Comparison of ENCODE assay signal across 28 cellular contexts in the genomic region with DNA sequence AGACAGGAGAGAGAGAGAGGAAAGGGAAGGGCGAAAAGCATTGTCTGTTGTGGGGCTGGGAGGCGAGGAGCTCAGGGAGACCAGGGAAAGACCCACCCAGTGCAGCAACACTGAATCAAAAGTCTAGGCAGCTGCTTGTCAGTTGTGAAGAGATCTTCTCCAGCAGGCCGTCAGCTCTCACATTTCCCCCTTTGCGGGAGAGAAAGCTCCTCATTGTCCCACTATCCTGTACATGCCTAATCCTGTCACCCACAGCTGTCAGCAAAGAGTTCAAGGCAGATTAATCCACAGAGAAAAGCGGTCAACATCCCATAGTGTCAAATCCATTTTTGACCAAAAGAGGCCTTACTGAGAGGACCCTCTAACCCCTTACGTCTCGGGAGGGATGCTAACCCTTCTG. TPM values are rescaled to one million over a fixed set of nuclear protein-coding genes. Genes with fewer than 3 reads are reported as not detected.
"Had no signal": no experiment of that assay in that cellular context is flagged by ENCODE, and none has a peak within 500 bp of the region (broad histone marks: within the 10 kb centered on the region; RNA-seq: fewer than 3 reads in every experiment).

No MANE protein-coding gene starts in this region.

- H3K4me3 ChIP-seq: adrenal gland, body of pancreas, gastrocnemius medialis, left lung, lower lobe of right lung, neural progenitor cell, right atrium auricular region, tibial nerve had no signal

- H2AFZ ChIP-seq: neural progenitor cell had no signal

- H3K4me1 Mint-ChIP-seq: activated B cell treated with CpG ODN at 0.5 μM for 24 hours; activated naive CD8-positive, alpha-beta T cell treated with anti-CD3 and anti-CD28 coated beads for 36 hours; natural killer cell; neural progenitor cell had no signal

- H3K27me3 ChIP-seq: adrenal gland, body of pancreas, gastrocnemius medialis, left lung, neural progenitor cell, right atrium auricular region, tibial nerve had no signal

- H3K4me1 ChIP-seq: adrenal gland, body of pancreas, gastrocnemius medialis, left lung, lower lobe of right lung, right atrium auricular region, tibial nerve had no signal

- H3K36me3 ChIP-seq: adrenal gland, gastrocnemius medialis, left lung, lower lobe of right lung, right atrium auricular region, tibial nerve had no signal

- H3K27me3 Mint-ChIP-seq: activated B cell treated with CpG ODN at 0.5 μM for 24 hours had no signal

- H3K4me3 Mint-ChIP-seq: activated B cell treated with CpG ODN at 0.5 μM for 24 hours; activated naive CD4-positive, alpha-beta T cell treated with anti-CD3 and anti-CD28 coated beads for 36 hours; activated naive CD8-positive, alpha-beta T cell treated with anti-CD3 and anti-CD28 coated beads for 36 hours; activated T-cell treated with anti-CD3 and anti-CD28 coated beads, Interleukin-2, amount 50 U/mL, for 72 hours; natural killer cell; neural progenitor cell had no signal

- FAIRE-seq: colon, endometrium, islet of Langerhans, urothelium cell line had no signal

- H3K4me2 ChIP-seq: neural progenitor cell had no signal

- H3K9me3 ChIP-seq: adrenal gland, body of pancreas, gastrocnemius medialis, left lung, lower lobe of right lung, right atrium auricular region had no signal

- H3K9me3 Mint-ChIP-seq: natural killer cell had no signal

- H3K27ac Mint-ChIP-seq: activated B cell treated with CpG ODN at 0.5 μM for 24 hours; activated naive CD4-positive, alpha-beta T cell treated with anti-CD3 and anti-CD28 coated beads for 36 hours; activated naive CD8-positive, alpha-beta T cell treated with anti-CD3 and anti-CD28 coated beads for 36 hours; activated T-cell treated with anti-CD3 and anti-CD28 coated beads, Interleukin-2, amount 50 U/mL, for 72 hours; natural killer cell; neural progenitor cell had no signal

- H3K27ac ChIP-seq: adrenal gland, body of pancreas, gastrocnemius medialis, left lung, lower lobe of right lung, neural progenitor cell, right atrium auricular region, tibial nerve had no signal

- ATAC-seq: activated T-cell treated with anti-CD3 and anti-CD28 coated beads, Interleukin-2, amount 50 U/mL, for 72 hours; body of pancreas; gastrocnemius medialis; left lung; lower lobe of right lung; natural killer cell had no signal

- H3K36me3 Mint-ChIP-seq: activated naive CD8-positive, alpha-beta T cell treated with anti-CD3 and anti-CD28 coated beads for 36 hours; natural killer cell had no signal

- DNase-seq: activated B cell treated with CpG ODN at 0.5 μM for 24 hours; activated CD4-positive, alpha-beta T cell treated with anti-CD3 and anti-CD28 coated beads, Interleukin-2, amount 50 U/mL, for 4 hours; activated effector memory CD4-positive, alpha-beta T cell treated with Interleukin-2 at 50 U/mL for 16 hours; activated naive CD4-positive, alpha-beta T cell treated with anti-CD3 and anti-CD28 coated beads for 36 hours; activated naive CD8-positive, alpha-beta T cell treated with anti-CD3 and anti-CD28 coated beads for 36 hours; activated T-cell treated with anti-CD3 and anti-CD28 coated beads for 4 hours; activated T-cell treated with anti-CD3 and anti-CD28 coated beads, Interleukin-2, amount 50 U/mL, for 72 hours; adrenal gland; aorta; body of pancreas; dermis blood vessel endothelial cell; effector CD4-positive, alpha-beta T cell; gastrocnemius medialis; glutamatergic neuron; left lung; lower lobe of right lung; mesendoderm; natural killer cell; occipital lobe; stimulated activated naive CD4-positive, alpha-beta T cell had no signal

RNA-seq across cellular contexts. Expression of gene RNF182, which starts 27.3 kb away (rescaled TPM):
- total RNA-seq: activated B cell treated with CpG ODN at 0.5 μM for 24 hours; activated naive CD4-positive, alpha-beta T cell treated with anti-CD3 and anti-CD28 coated beads for 36 hours; activated naive CD8-positive, alpha-beta T cell treated with anti-CD3 and anti-CD28 coated beads for 36 hours; activated T-cell treated with anti-CD3 and anti-CD28 coated beads, Interleukin-2, amount 50 U/mL, for 72 hours; mononuclear cell; natural killer cell had no signal
